In genomic region chr5:91407204-91407603, GRCh38 we compare ENCODE assay signal across 33 cellular contexts. TPM values are rescaled to one million over a fixed set of nuclear protein-coding genes. Genes with fewer than 3 reads are reported as not detected.
DNase-seq lines count a peak whose midpoint lies in the region; ATAC-seq and TF ChIP-seq lines count a peak whose summit lies in the region.
"Had no signal": no experiment of that assay in that cellular context is flagged by ENCODE, and none has a peak within 500 bp of the region (broad histone marks: within the 10 kb centered on the region; RNA-seq: fewer than 3 reads in every experiment).

No MANE protein-coding gene starts in this region.

- H3K4me1 ChIP-seq in SK-N-SH (ENCODE audit: control insufficient read depth in 1 of 2, insufficient read depth in 2 of 2, low read depth in 1 of 2, low read length in 1 of 2) (no peaks in the 10 kb centered on the region; a peak in 1 of 4 replicates), ovary (ENCODE audit: insufficient read depth) (peaks cover 3% of the 10 kb centered on the region)
- H3K4me1 ChIP-seq: BE2C, Caco-2 had no signal

- TF ChIP-seq CTCF in nephron (IDR thresholded peaks at IDR 0.05; ENCODE audit: unreplicated experiment in 3 of 3) (no peak), SK-N-SH (IDR thresholded peaks at IDR 0.05) (no peak), ovary (IDR thresholded peaks at IDR 0.05) (no peak)

- POLR2A ChIA-PET in SK-N-SH (lab: Yijun Ruan, JAX) = no interaction called here

- no peak overlapping the region for H3K9ac ChIP-seq in SK-N-SH
- H3K9ac ChIP-seq: BLaER1; BLaER1 treated with 17β-estradiol and CSF1 and Interleukin-3, amounts not matched to agents 10 nM and 100 nM had no signal

- no peak overlapping the region for H3K27ac ChIP-seq in SK-N-SH (ENCODE audit: low read depth in 2 of 2, low read length in 1 of 2)
- no peak overlapping the region for H3K27ac ChIP-seq in ovary
- H3K27ac ChIP-seq: 22Rv1; A549; BLaER1; BLaER1 treated with 17β-estradiol and CSF1 and Interleukin-3, amounts not matched to agents 10 nM and 100 nM; C4-2B had no signal

- no peaks in the 10 kb centered on the region for H3K36me3 Mint-ChIP-seq in nephron (ENCODE audit: low read depth)
- H3K36me3 Mint-ChIP-seq: CD4-positive, alpha-beta memory T cell; CD4-positive, CD25-positive, alpha-beta regulatory T cell; CD8-positive, alpha-beta T cell had no signal

- no peak overlapping the region for H3K4me2 ChIP-seq in SK-N-SH
- H3K4me2 ChIP-seq: A549; BLaER1; BLaER1 treated with 17β-estradiol and CSF1 and Interleukin-3, amounts not matched to agents 10 nM and 100 nM had no signal

- no peaks in the 10 kb centered on the region for H3K9me3 Mint-ChIP-seq in nephron
- H3K9me3 Mint-ChIP-seq: CD4-positive, alpha-beta memory T cell; CD4-positive, alpha-beta T cell; CD4-positive, CD25-positive, alpha-beta regulatory T cell; CD8-positive, alpha-beta memory T cell; CD8-positive, alpha-beta T cell had no signal

- TF ChIP-seq EP300 in SK-N-SH (IDR thresholded peaks at IDR 0.05; ENCODE audit: borderline replicate concordance in 1 of 2, low read depth in 1 of 2, low read length in 1 of 2) (no peak), ovary (IDR thresholded peaks at IDR 0.05) (no peak)

- no peak overlapping the region for H3K4me3 Mint-ChIP-seq in nephron
- H3K4me3 Mint-ChIP-seq: B cell; CD14-positive monocyte; CD4-positive, alpha-beta memory T cell; CD4-positive, alpha-beta T cell; CD4-positive, CD25-positive, alpha-beta regulatory T cell; CD8-positive, alpha-beta memory T cell; CD8-positive, alpha-beta T cell had no signal

- no peaks in the 10 kb centered on the region for H3K79me2 ChIP-seq in SK-N-SH (ENCODE audit: insufficient read depth)

- H3K27me3 ChIP-seq in SK-N-SH (ENCODE audit: insufficient read depth) = no peaks in the 10 kb centered on the region
- H3K27me3 ChIP-seq in ovary = no peaks in the 10 kb centered on the region
- H3K27me3 ChIP-seq: BE2C; BLaER1; BLaER1 treated with 17β-estradiol and CSF1 and Interleukin-3, amounts not matched to agents 10 nM and 100 nM had no signal

- 56% methylated on average over 1 of the region's 1 CpG for WGBS in SK-N-SH (ENCODE audit: low lambda C conversion rate)
- 20 to 52% (median 25%) methylated on average over 1 of the region's 1 CpG for WGBS in ovary, 3 donors

- no peaks in the 10 kb centered on the region for H3K27me3 Mint-ChIP-seq in nephron (ENCODE audit: low read depth)
- H3K27me3 Mint-ChIP-seq: B cell; CD4-positive, alpha-beta memory T cell; CD4-positive, alpha-beta T cell; CD8-positive, alpha-beta memory T cell had no signal

- intact Hi-C loops in ovary (cut with DNase I) = no loop called here

- H3K9me3 ChIP-seq in SK-N-SH (no peaks in the 10 kb centered on the region), ovary (no peaks in the 10 kb centered on the region)
- H3K9me3 ChIP-seq: A549; BE2C; BLaER1; BLaER1 treated with 17β-estradiol and CSF1 and Interleukin-3, amounts not matched to agents 10 nM and 100 nM; Caco-2 had no signal

- CTCF ChIA-PET in SK-N-SH (lab: Yijun Ruan, JAX) = interaction anchor here (1.0 to 5.9 kb wide), 3 partner anchors 13 to 187 kb away, joined by 3 to 40 read pairs (median 3); no protein-coding TSS in a partner anchor

- H3K4me3 ChIP-seq in SK-N-SH (ENCODE audit: low read depth in 2 of 2, low read length in 1 of 2) (no peak overlapping the region), ovary (no peak overlapping the region)
- H3K4me3 ChIP-seq: A549; BLaER1; BLaER1 treated with 17β-estradiol and CSF1 and Interleukin-3, amounts not matched to agents 10 nM and 100 nM had no signal

- H2AFZ ChIP-seq in SK-N-SH (ENCODE audit: low read depth) = no peak overlapping the region

- no peaks in the 10 kb centered on the region for H3K9me2 ChIP-seq in SK-N-SH

- TF ChIP-seq POLR2A in ovary (IDR thresholded peaks at IDR 0.05) = no peak

- peaks cover 10% of the 10 kb centered on the region for H3K4me1 Mint-ChIP-seq in nephron
- H3K4me1 Mint-ChIP-seq: B cell; CD14-positive monocyte; CD4-positive, alpha-beta memory T cell; CD8-positive, alpha-beta memory T cell had no signal

- no peaks in the 10 kb centered on the region for H4K20me1 ChIP-seq in SK-N-SH (ENCODE audit: insufficient read depth)
- H4K20me1 ChIP-seq: BLaER1; BLaER1 treated with 17β-estradiol and CSF1 and Interleukin-3, amounts not matched to agents 10 nM and 100 nM had no signal

- DNase-seq in NCI-H226 (peak; percentile 83), amniotic epithelial cell (ENCODE audit: low read depth) (peak; percentile 63), SK-N-SH (no peak), ovary (no peak)
- DNase-seq: 8988T; ACHN; AML-193; BE2C; C1 segment of cervical spinal cord; Caco-2; Calu3; CD4-positive, alpha-beta memory T cell; CD4-positive, alpha-beta T cell; CD4-positive, CD25-positive, alpha-beta regulatory T cell; CD8-positive, alpha-beta memory T cell; CD8-positive, alpha-beta T cell; COR-L47; DMS 273 treated with DMSO at 0.1 percent for 48 hours; DMS153; DMS53; DMS79; DMS79 treated with DMSO at 0.1 percent for 48 hours; DND-41; EL had no signal

- H3K36me3 ChIP-seq in SK-N-SH (replicated peaks in 1 of 2; ENCODE audit: control insufficient read depth in 1 of 2, insufficient read depth in 2 of 2, low read length in 1 of 2) = no peaks in the 10 kb centered on the region
- H3K36me3 ChIP-seq in ovary = no peaks in the 10 kb centered on the region
- H3K36me3 ChIP-seq: BE2C; BLaER1; BLaER1 treated with 17β-estradiol and CSF1 and Interleukin-3, amounts not matched to agents 10 nM and 100 nM had no signal

- no peak for TF ChIP-seq RAD21 in SK-N-SH (IDR thresholded peaks at IDR 0.05; ENCODE audit: low read length)

- H3F3A ChIP-seq in SK-N-SH (replicated peaks; ENCODE audit: insufficient read depth) = no peaks in the 10 kb centered on the region

- H3K27ac Mint-ChIP-seq in nephron = peak overlapping the region in 2 of 3 experiments; percentile 21 to 26
- H3K27ac Mint-ChIP-seq: B cell; CD14-positive monocyte; CD4-positive, alpha-beta memory T cell; CD4-positive, alpha-beta T cell; CD4-positive, CD25-positive, alpha-beta regulatory T cell; CD8-positive, alpha-beta T cell had no signal

- ATAC-seq in GM21786 (IDR thresholded peaks at IDR 0.05; ENCODE audit: unreplicated experiment) = no peak
- ATAC-seq: A549; CD8-positive, alpha-beta T cell had no signal

TF ChIP-seq in SK-N-SH, 30 proteins besides CTCF, POLR2A, EP300 and RAD21:
- TF ChIP-seq ELF1 (IDR thresholded peaks at IDR 0.05) = no peak
- no peak for TF ChIP-seq EZH2phosphoT487 (IDR thresholded peaks at IDR 0.05; ENCODE audit: borderline replicate concordance, low read depth)
- no peak for TF ChIP-seq IRF3 (IDR thresholded peaks at IDR 0.05; ENCODE audit: low read depth, low read length)
- TF ChIP-seq FOXM1 (IDR thresholded peaks at IDR 0.05; ENCODE audit: low read depth) = no peak
- no peak for TF ChIP-seq YY1 (IDR thresholded peaks at IDR 0.05; ENCODE audit: low read depth)
- TF ChIP-seq TEAD4 (IDR thresholded peaks at IDR 0.05; ENCODE audit: borderline replicate concordance, insufficient read depth) = no peak

RNA-seq across cellular contexts. Expression of gene ARRDC3, which starts 24.1 kb away (rescaled TPM):
- polyA plus RNA-seq in SK-N-SH (2012; rRNA removed) (24.6 and 26.0 TPM in 2 replicates), ovary (10 to 100 TPM; 30.2 to 49.9 TPM)
- polyA plus RNA-seq in SK-N-SH (2012; cell fraction: cytosol; rRNA removed) = 17.4 and 18.4 TPM in 2 replicates
- polyA plus RNA-seq in SK-N-SH (2012; cell fraction: nucleus; rRNA removed) = 28.4 and 68.8 TPM in 2 replicates
- total RNA-seq in ovary = 100 to 1,000 TPM in 5 of 7 donors, 10 to 100 TPM in 2; 47.4 to 176 (median 107) TPM

Comparison
In these comparisons a context has a peak if more than half of its experiments do, and no peak if none do; other contexts are left out.
1. DNase-seq: peak in NCI-H226 (single experiment) and amniotic epithelial cell (single experiment); none in SK-N-SH (single experiment) and ovary (0 of 5).